In genomic region chr19:54102421-54103169, GRCh38 we compare ENCODE assay signal across 8 cellular contexts. TPM values are rescaled to one million over a fixed set of nuclear protein-coding genes. Genes with fewer than 3 reads are reported as not detected.
A peak's percentile ranks its signal among the peaks of the same experiment; 100 is the strongest.
DNase-seq lines count a peak whose midpoint lies in the region; ATAC-seq and TF ChIP-seq lines count a peak whose summit lies in the region.

TSS of gene NDUFA3 (plus strand) at chr19:54102855. CDS start at chr19:54102879, 24 bp downstream.

- peak within 1 kb of the TSS; percentile 64 to 84 for H3K4me3 ChIP-seq in prostate gland
- H3K4me3 ChIP-seq in urinary bladder (ENCODE audit: low read depth, low read length) = peak within 1 kb of the TSS; percentile 87

- H3K36me3 ChIP-seq in prostate gland (no peaks in the 10 kb centered on the region), urinary bladder (ENCODE audit: insufficient read depth) (no peaks in the 10 kb centered on the region)

- intact Hi-C loops in left ventricle myocardium superior (cut with micrococcal nuclease) (no loop called here), prostate gland (cut with DNase I) (no loop called here)

- no peaks in the 10 kb centered on the region for H3K27me3 ChIP-seq in prostate gland (replicated peaks; ENCODE audit: insufficient read depth)

- peaks cover 3% of the 10 kb centered on the region for H3K4me1 ChIP-seq in prostate gland (replicated peaks)
- H3K4me1 ChIP-seq in urinary bladder (ENCODE audit: insufficient read depth) = no peaks in the 10 kb centered on the region

- H3K27ac ChIP-seq in angular gyrus (ENCODE audit: low read depth, low read length) = peak within 1 kb of the TSS; percentile 72
- peak within 1 kb of the TSS; percentile 46 to 55 for H3K27ac ChIP-seq in prostate gland
- H3K27ac ChIP-seq in urinary bladder (ENCODE audit: low read depth) = peak within 1 kb of the TSS; percentile 0

- DNase-seq in NCI-H187 (lab: John Stamatoyannopoulos, UW) (peak; percentile 93 to 95), T-helper 2 cell (peak; percentile 95 to 99 (median 97)), left ventricle myocardium superior (peak; percentile 99), prostate gland (ENCODE audit: low spot score) (peak; percentile 97)

- H3K9me3 ChIP-seq in prostate gland = no peaks in the 10 kb centered on the region

- ATAC-seq in GM18498 (IDR thresholded peaks at IDR 0.05; ENCODE audit: unreplicated experiment) = peak; percentile 93
- ATAC-seq in HG02938 (IDR thresholded peaks at IDR 0.05; ENCODE audit: unreplicated experiment) = peak; percentile 85
- ATAC-seq in left ventricle myocardium superior = peak; percentile 99

- WGBS in prostate gland = 2% methylated on average over 54 of the region's 54 CpGs
- 2% methylated on average over 54 of the region's 54 CpGs for WGBS in urinary bladder

- TF ChIP-seq POLR2A in prostate gland (IDR thresholded peaks at IDR 0.05) = peak; percentile 60

- TF ChIP-seq CTCF in prostate gland (IDR thresholded peaks at IDR 0.05) = peak in 1 of 4 experiments; percentile 20

RNA-seq across cellular contexts. Expression of gene NDUFA3, which starts in this region (rescaled TPM):
- total RNA-seq in left ventricle myocardium superior = 589 TPM
- 10 to 100 TPM; 39.4 to 48.5 TPM for total RNA-seq in prostate gland
- 11.3 TPM for total RNA-seq in urinary bladder
- 155 TPM for polyA plus RNA-seq in urinary bladder

Comparison
In these comparisons a context has a peak if more than half of its experiments do, and no peak if none do; other contexts are left out.
1. Peak in every context shown above with its lines: DNase-seq, ATAC-seq, H3K4me3 ChIP-seq and H3K27ac ChIP-seq.
2. RNA of gene NDUFA3 (total RNA-seq): 589 TPM in left ventricle myocardium superior (single experiment); 39.4 to 48.5 TPM in prostate gland and 11.3 TPM in urinary bladder (single experiment); every median in the first group is over 10 times any median in the second.
3. H3K27ac ChIP-seq: peak in every context shown above with its lines; median percentile 72 in angular gyrus; 50 in prostate gland; 0 in urinary bladder.